Comparison of ENCODE assay signal across 10 cellular contexts in genomic region chr2:26273501-26273900, GRCh38. TPM values are rescaled to one million over a fixed set of nuclear protein-coding genes. Genes with fewer than 3 reads are reported as not detected.
A peak's percentile ranks its signal among the peaks of the same experiment; 100 is the strongest.
DNase-seq lines count a peak whose midpoint lies in the region; ATAC-seq and TF ChIP-seq lines count a peak whose summit lies in the region.
"Had no signal": no experiment of that assay in that cellular context is flagged by ENCODE, and none has a peak within 500 bp of the region (broad histone marks: within the 10 kb centered on the region; RNA-seq: fewer than 3 reads in every experiment).

No MANE protein-coding gene starts in this region.

- ATAC-seq in right lobe of liver = peak in 1 of 4 donors; percentile 38

- no peaks in the 10 kb centered on the region for H3K9me3 ChIP-seq in mammary epithelial cell (replicated peaks; ENCODE audit: insufficient read depth, low read length)
- H3K9me3 ChIP-seq in right lobe of liver = peaks cover 0 to 2% (median 0%) of the 10 kb centered on the region in 4 donors
- no peaks in the 10 kb centered on the region for H3K9me3 ChIP-seq in thyroid gland
- H3K9me3 ChIP-seq: ovary had no signal

- peak overlapping the region; percentile 97 for H3K27ac ChIP-seq in mammary epithelial cell (ENCODE audit: insufficient read depth, low read depth, low read length)
- H3K27ac ChIP-seq in right lobe of liver = peak overlapping the region; percentile 7 to 37 (median 37)
- H3K27ac ChIP-seq in thyroid gland = peak overlapping the region; percentile 88 to 95 (median 94)

- peak overlapping the region; percentile 8 for H3K9ac ChIP-seq in mammary epithelial cell (ENCODE audit: insufficient read depth, low read length)

- 38% methylated on average over 2 of the region's 2 CpGs for WGBS in mammary epithelial cell (ENCODE audit: low coverage, missing lambda C conversion rate)
- 26% methylated on average over 2 of the region's 2 CpGs for WGBS in right lobe of liver (ENCODE audit: insufficient coverage, low coverage, low lambda C conversion rate, missing lambda C conversion rate)
- 66 to 70% methylated on average over 2 of the region's 2 CpGs for WGBS in thyroid gland, 2 donors

- H2AFZ ChIP-seq in mammary epithelial cell (ENCODE audit: low read depth, low read length) = no peak overlapping the region

- peaks cover 3% of the 10 kb centered on the region for H3K79me2 ChIP-seq in mammary epithelial cell (ENCODE audit: insufficient read depth, low read length)

- dilution Hi-C loops in mammary epithelial cell (cut with HindIII; ENCODE audit: low sequenced_read_pairs) = no loop called here

- in situ Hi-C loops in mammary epithelial cell (cut with MboI; ENCODE audit: low sequenced_read_pairs in 2 of 2) = no loop called here

- peak; percentile 8 for DNase-seq in MV-4-11 (lab: John Stamatoyannopoulos, UW)
- no peak for DNase-seq in mammary epithelial cell
- DNase-seq in right lobe of liver = no peak
- DNase-seq in thyroid gland = no peak
- DNase-seq in NCI-H2081 (lab: John Stamatoyannopoulos, UW) = no peak
- DNase-seq in DMS 273 (lab: John Stamatoyannopoulos, UW; ENCODE audit: unreplicated experiment) = no peak
- DNase-seq in NCI-H128 (lab: John Stamatoyannopoulos, UW; ENCODE audit: unreplicated experiment) = no peak
- DNase-seq: DMS53, NCI-H1436 treated with DMSO at 0.1 percent for 48 hours had no signal

- H3K4me3 ChIP-seq in mammary epithelial cell (replicated peaks in 1 of 3; ENCODE audit: insufficient read depth in 1 of 3, low read depth in 2 of 3, low read length in 3 of 3) (peak overlapping the region in 1 of 3 experiments; percentile 38), right lobe of liver (no peak overlapping the region), thyroid gland (replicated peaks in 1 of 3) (no peak overlapping the region)
- H3K4me3 ChIP-seq: ovary had no signal

- peak overlapping the region; percentile 58 for H3K4me2 ChIP-seq in mammary epithelial cell (ENCODE audit: insufficient read depth, low read depth, low read length)

- TSS peak; percentile 80 for BruUV-seq in mammary epithelial cell (replicated peaks; lab: Mats Ljungman, UMichigan)

- H3K36me3 ChIP-seq in mammary epithelial cell (ENCODE audit: insufficient read depth, low read length) (peaks cover 3% of the 10 kb centered on the region), right lobe of liver (peaks cover 0 to 13% (median 6%) of the 10 kb centered on the region in 4 donors), thyroid gland (peaks cover 10 to 11% of the 10 kb centered on the region in 2 donors)
- H3K36me3 ChIP-seq: ovary had no signal

- H4K20me1 ChIP-seq in mammary epithelial cell (ENCODE audit: insufficient read depth, low read length) = no peaks in the 10 kb centered on the region

- CTCF ChIA-PET in mammary epithelial cell (lab: Charles Lee; ENCODE audit: low non-redundant PET) = no interaction called here

- TF ChIP-seq CTCF in mammary epithelial cell (conservative IDR thresholded peaks at IDR 0.05 in 1 of 2, IDR thresholded peaks at IDR 0.05 in 1 of 2; ENCODE audit: extremely low read depth in 1 of 2, insufficient read depth in 1 of 2, low read depth in 1 of 2, low read length in 2 of 2) (no peak), right lobe of liver (IDR thresholded peaks at IDR 0.05) (no peak), thyroid gland (IDR thresholded peaks at IDR 0.05) (no peak)

- TF ChIP-seq POLR2A in right lobe of liver (IDR thresholded peaks at IDR 0.05) = no peak
- TF ChIP-seq POLR2A in thyroid gland (IDR thresholded peaks at IDR 0.05) = no peak

- H3K4me1 ChIP-seq in mammary epithelial cell (ENCODE audit: insufficient read depth, low read length) (peaks cover 42% of the 10 kb centered on the region), right lobe of liver (peaks cover 0 to 28% (median 13%) of the 10 kb centered on the region in 4 donors), thyroid gland (peaks cover 26 to 41% of the 10 kb centered on the region in 2 donors)

- H3K27me3 ChIP-seq in mammary epithelial cell (ENCODE audit: insufficient read depth, low read length) (no peaks in the 10 kb centered on the region), right lobe of liver (no peaks in the 10 kb centered on the region), thyroid gland (no peaks in the 10 kb centered on the region)
- H3K27me3 ChIP-seq: ovary had no signal

- intact Hi-C loops in mammary epithelial cell (cut with micrococcal nuclease) = no loop called here
- intact Hi-C loops in right lobe of liver (cut with DNase I) = no loop called here
- intact Hi-C loops in thyroid gland (cut with DNase I) = no loop called here

RNA-seq across cellular contexts. Expression of gene HADHB, which starts 28.8 kb away (rescaled TPM):
- 100 to 1,000 TPM; 126 to 144 TPM for total RNA-seq in mammary epithelial cell
- 113 TPM for polyA plus RNA-seq in mammary epithelial cell
- polyA minus RNA-seq in mammary epithelial cell = 79.3 TPM
- 100 to 1,000 TPM; 129 to 295 (median 219) TPM for total RNA-seq in right lobe of liver
- 100 to 1,000 TPM; 127 to 200 (median 184) TPM for total RNA-seq in thyroid gland

RNA-seq across cellular contexts. Expression of gene HADHA, which starts 29.1 kb away (rescaled TPM):
- 100 to 1,000 TPM; 155 to 174 TPM for total RNA-seq in mammary epithelial cell
- polyA plus RNA-seq in mammary epithelial cell = 124 TPM
- 285 TPM for polyA minus RNA-seq in mammary epithelial cell
- 100 to 1,000 TPM; 115 to 246 (median 160) TPM for total RNA-seq in right lobe of liver
- total RNA-seq in thyroid gland = 100 to 1,000 TPM; 113 to 149 (median 140) TPM

Comparison
In these comparisons a context has a peak if more than half of its experiments do, and no peak if none do; other contexts are left out.
1. H3K27ac ChIP-seq: peak in every context shown above with its lines; median percentile 97 in mammary epithelial cell; 94 in thyroid gland; 37 in right lobe of liver.